ENCODE assay signal across 13 cellular contexts in the genomic region with DNA sequence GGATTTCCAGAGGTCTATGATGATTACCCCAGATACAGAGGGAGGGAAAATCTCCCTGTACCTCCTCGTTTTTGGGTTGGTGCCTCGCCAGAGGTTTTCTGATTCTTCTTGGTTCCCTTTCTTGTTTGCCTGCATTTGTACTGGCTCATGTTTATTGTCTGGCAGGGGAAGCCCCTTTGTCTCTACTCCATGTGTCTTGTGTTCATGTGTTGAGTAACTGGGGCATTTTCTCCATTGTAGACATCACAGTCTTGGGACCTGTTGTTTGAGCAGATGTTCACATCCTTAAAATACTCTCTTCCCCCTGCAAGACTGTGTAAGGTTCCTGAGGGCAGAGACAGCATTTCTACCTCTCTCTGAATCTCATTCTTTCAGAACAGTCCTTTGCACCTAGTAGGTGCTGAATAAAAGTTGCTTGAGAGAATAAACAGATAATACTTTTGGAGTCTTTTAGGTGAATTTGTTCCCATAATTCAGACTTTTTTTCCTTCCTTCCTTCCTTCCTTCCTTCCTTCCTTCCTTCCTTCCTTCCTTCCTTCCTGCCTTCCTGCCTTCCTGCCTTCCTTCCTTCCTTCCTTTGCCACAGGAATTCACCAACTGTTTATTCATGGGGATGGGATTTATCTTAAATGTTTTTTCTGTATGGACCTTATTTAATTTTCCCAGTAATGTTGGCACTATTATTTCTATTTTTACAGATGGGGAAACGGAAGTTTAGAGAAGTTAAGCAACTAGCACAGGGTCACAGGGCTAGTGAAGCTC. TPM values are rescaled to one million over a fixed set of nuclear protein-coding genes. Genes with fewer than 3 reads are reported as not detected.
DNase-seq lines count a peak whose midpoint lies in the region; ATAC-seq and TF ChIP-seq lines count a peak whose summit lies in the region.
"Had no signal": no experiment of that assay in that cellular context is flagged by ENCODE, and none has a peak within 500 bp of the region (broad histone marks: within the 10 kb centered on the region; RNA-seq: fewer than 3 reads in every experiment).

No MANE protein-coding gene starts in this region.

- H3K36me3 ChIP-seq in IMR-90 (ENCODE audit: control insufficient read depth, insufficient read depth, low read length): no peaks in the 10 kb centered on the region
- H3K36me3 ChIP-seq in lower lobe of right lung: no peaks in the 10 kb centered on the region
- H3K36me3 ChIP-seq in breast epithelium: no peaks in the 10 kb centered on the region
- H3K36me3 ChIP-seq: SJSA1 had no signal

- no peak overlapping the region for H2BK15ac ChIP-seq in IMR-90 (ENCODE audit: low read depth, low read length)

- DNase-seq in IMR-90 (no peak), lower lobe of right lung (no peak), 8988T (no peak), breast epithelium (ENCODE audit: low spot score in 2 of 2) (no peak), NCI-H1417 (lab: John Stamatoyannopoulos, UW) (no peak)
- DNase-seq in activated CD8-positive, alpha-beta memory T cell treated with anti-CD3 and anti-CD28 coated beads for 24 hours: no peak
- DNase-seq: activated CD8-positive, alpha-beta memory T cell treated with anti-CD3 and anti-CD28 coated beads, Interleukin-2, amount 10 ng/mL, durations not matched to agents 7 days and 5 days; mucosa of descending colon; NCI-H187 treated with DMSO at 0.1 percent for 48 hours had no signal

- dilution Hi-C loops in IMR-90 (cut with HindIII; ENCODE audit: low sequenced_read_pairs, unreplicated experiment): no loop called here

- no CpG with 5 or more reads among the region's 3 CpGs for WGBS in IMR-90 (ENCODE audit: extremely low coverage in 2 of 2, insufficient read length in 1 of 2), 2 experiments

- TF ChIP-seq CTCF in IMR-90 (conservative IDR thresholded peaks at IDR 0.05; ENCODE audit: low read depth, low read length) (no peak), lower lobe of right lung (IDR thresholded peaks at IDR 0.05) (no peak), breast epithelium (IDR thresholded peaks at IDR 0.05) (no peak)

- no peak overlapping the region for H4K5ac ChIP-seq in IMR-90 (ENCODE audit: low read depth, low read length)

- no peak for TF ChIP-seq RAD21 in IMR-90 (IDR thresholded peaks at IDR 0.05; ENCODE audit: low read length)

- no peak overlapping the region for H2BK20ac ChIP-seq in IMR-90 (ENCODE audit: low read depth, low read length)

- H2AK9ac ChIP-seq in IMR-90 (replicated peaks; ENCODE audit: low read depth, low read length, poor library complexity): no peak overlapping the region

- peaks cover 7% of the 10 kb centered on the region for H3K9me1 ChIP-seq in IMR-90 (ENCODE audit: insufficient read depth, low read length)

- peak overlapping the region; percentile 2; the same call in 1 of the 2 replicates for H3K23ac ChIP-seq in IMR-90 (ENCODE audit: low read depth, low read length)

- no peak overlapping the region for H2AK5ac ChIP-seq in IMR-90 (ENCODE audit: low read depth, low read length)

- H3K27me3 ChIP-seq in IMR-90 (ENCODE audit: control insufficient read depth, insufficient read depth, low read length): no peaks in the 10 kb centered on the region
- H3K27me3 ChIP-seq in lower lobe of right lung (ENCODE audit: low read depth): no peaks in the 10 kb centered on the region
- no peaks in the 10 kb centered on the region for H3K27me3 ChIP-seq in breast epithelium
- H3K27me3 ChIP-seq: body of pancreas, SJSA1 had no signal

- ATAC-seq in GM18498 (IDR thresholded peaks at IDR 0.05; ENCODE audit: unreplicated experiment) (peak; percentile 70), GM21825 (IDR thresholded peaks at IDR 0.05; ENCODE audit: unreplicated experiment) (peak; percentile 76), IMR-90 (ENCODE audit: low read depth) (no peak), lower lobe of right lung (peak; percentile 54 to 67)
- ATAC-seq: activated CD8-positive, alpha-beta memory T cell treated with anti-CD3 and anti-CD28 coated beads, Interleukin-2, amount 10 ng/mL, durations not matched to agents 7 days and 5 days; body of pancreas; mucosa of descending colon had no signal

- H3K4me1 ChIP-seq in IMR-90 (ENCODE audit: control insufficient read depth, insufficient read depth, low read length): peaks cover 15% of the 10 kb centered on the region
- peaks cover 68% of the 10 kb centered on the region for H3K4me1 ChIP-seq in lower lobe of right lung
- H3K4me1 ChIP-seq in breast epithelium: no peaks in the 10 kb centered on the region

- no peak overlapping the region for H4K91ac ChIP-seq in IMR-90 (ENCODE audit: insufficient read depth, low read depth, low read length)

- intact Hi-C loops in IMR-90 (cut with micrococcal nuclease): no loop called here
- intact Hi-C loops in lower lobe of right lung (cut with DNase I): no loop called here
- intact Hi-C loops in breast epithelium (cut with DNase I; ENCODE audit: low total_unique reads): no loop called here

- TF ChIP-seq POLR2A in IMR-90 (IDR thresholded peaks at IDR 0.05; ENCODE audit: low read depth, low read length): no peak
- no peak for TF ChIP-seq POLR2A in breast epithelium (IDR thresholded peaks at IDR 0.05)

- H3K79me1 ChIP-seq in IMR-90 (ENCODE audit: low read depth in 1 of 2, low read length in 2 of 2): peaks cover 20 to 50% of the 10 kb centered on the region in 2 experiments

- no peak overlapping the region for H2BK5ac ChIP-seq in IMR-90 (ENCODE audit: low read depth, low read length, poor library complexity, severe bottlenecking)

- BruUV-seq in IMR-90 (replicated peaks; lab: Mats Ljungman, UMichigan): no TSS peak

- H3K4ac ChIP-seq in IMR-90 (ENCODE audit: low read depth, low read length): no peak overlapping the region

- no peak overlapping the region for H3K9ac ChIP-seq in IMR-90 (ENCODE audit: low read depth, low read length)

- no peak overlapping the region for H4K8ac ChIP-seq in IMR-90 (ENCODE audit: low read depth in 2 of 2, low read length in 2 of 2)

- no peaks in the 10 kb centered on the region for H4K20me1 ChIP-seq in IMR-90 (ENCODE audit: insufficient read depth, low read length)

- no peaks in the 10 kb centered on the region for H3K9me3 ChIP-seq in IMR-90 (ENCODE audit: control insufficient read depth, insufficient read depth, low read length)
- H3K9me3 ChIP-seq in lower lobe of right lung: no peaks in the 10 kb centered on the region
- no peaks in the 10 kb centered on the region for H3K9me3 ChIP-seq in breast epithelium
- H3K9me3 ChIP-seq: body of pancreas, mucosa of descending colon, SJSA1 had no signal

- no peak overlapping the region for H3K4me3 ChIP-seq in IMR-90 (ENCODE audit: insufficient read depth, low read depth, low read length)
- H3K4me3 ChIP-seq in lower lobe of right lung: no peak overlapping the region
- no peak overlapping the region for H3K4me3 ChIP-seq in breast epithelium
- H3K4me3 ChIP-seq: body of pancreas, mucosa of descending colon, SJSA1 had no signal

- no peak overlapping the region for H2AFZ ChIP-seq in IMR-90 (replicated peaks; ENCODE audit: low read length, poor library complexity)

- no peak overlapping the region for H2BK120ac ChIP-seq in IMR-90 (ENCODE audit: low read depth, low read length)

- H3K18ac ChIP-seq in IMR-90 (ENCODE audit: low read depth, low read length): no peak overlapping the region

- CTCF ChIA-PET in IMR-90 (lab: Yijun Ruan, JAX): no interaction called here

- H3K27ac ChIP-seq in IMR-90 (ENCODE audit: insufficient read depth, low read length) (no peak overlapping the region), lower lobe of right lung (no peak overlapping the region), breast epithelium (no peak overlapping the region)
- H3K27ac ChIP-seq: body of pancreas, SJSA1 had no signal

- POLR2A ChIA-PET in IMR-90 (lab: Charles Lee; ENCODE audit: unreplicated experiment): no interaction called here

- H3K4me2 ChIP-seq in IMR-90 (ENCODE audit: low read depth, low read length): no peak overlapping the region

- in situ Hi-C loops in IMR-90 (cut with MboI; ENCODE audit: low sequenced_read_pairs): no loop called here

- no peak overlapping the region; the same call in 1 of the 2 replicates for H3K14ac ChIP-seq in IMR-90 (replicated peaks; ENCODE audit: low read depth, low read length)

- H3K56ac ChIP-seq in IMR-90 (ENCODE audit: extremely low read depth, insufficient read depth, low read length): no peak overlapping the region

TF ChIP-seq in IMR-90, 13 proteins besides CTCF, POLR2A, EP300 and RAD21:
- TF ChIP-seq MXI1 (IDR thresholded peaks at IDR 0.05; ENCODE audit: borderline replicate concordance, low read depth, low read length): no peak
- TF ChIP-seq, protein P1, sequence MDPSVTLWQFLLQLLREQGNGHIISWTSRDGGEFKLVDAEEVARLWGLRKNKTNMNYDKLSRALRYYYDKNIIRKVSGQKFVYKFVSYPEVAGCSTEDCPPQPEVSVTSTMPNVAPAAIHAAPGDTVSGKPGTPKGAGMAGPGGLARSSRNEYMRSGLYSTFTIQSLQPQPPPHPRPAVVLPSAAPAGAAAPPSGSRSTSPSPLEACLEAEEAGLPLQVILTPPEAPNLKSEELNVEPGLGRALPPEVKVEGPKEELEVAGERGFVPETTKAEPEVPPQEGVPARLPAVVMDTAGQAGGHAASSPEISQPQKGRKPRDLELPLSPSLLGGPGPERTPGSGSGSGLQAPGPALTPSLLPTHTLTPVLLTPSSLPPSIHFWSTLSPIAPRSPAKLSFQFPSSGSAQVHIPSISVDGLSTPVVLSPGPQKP (IDR thresholded peaks at IDR 0.05; ENCODE audit: borderline replicate concordance, low read depth, low read length): no peak
- no peak for TF ChIP-seq MAFK (IDR thresholded peaks at IDR 0.05; ENCODE audit: low read depth, low read length)
- TF ChIP-seq RFX5 (IDR thresholded peaks at IDR 0.05; ENCODE audit: low read depth, low read length): no peak
- no peak for TF ChIP-seq RCOR1 (IDR thresholded peaks at IDR 0.05; ENCODE audit: insufficient replicate concordance, low read length)
- no peak for TF ChIP-seq SMC3 (IDR thresholded peaks at IDR 0.05; ENCODE audit: low read depth, low read length)
- TF ChIP-seq NFE2L2 (IDR thresholded peaks at IDR 0.05; ENCODE audit: low read depth, low read length): no peak

RNA-seq across cellular contexts. Expression of a gene that starts 25.2 kb away (rescaled TPM):
- total RNA-seq in IMR-90 (2012; rRNA removed): 28.1 and 29.6 TPM in 2 replicates
- 6.9 and 10.1 TPM in 2 replicates for polyA plus RNA-seq in IMR-90 (2012; rRNA removed)
- polyA plus RNA-seq in IMR-90 (2012; cell fraction: cytosol; rRNA removed): 2.2 and 3.0 TPM in 2 replicates
- 1.0 and 9.0 TPM in 2 replicates for polyA plus RNA-seq in IMR-90 (2012; cell fraction: nucleus; rRNA removed; ENCODE audit: low replicate concordance)
- 58.6 TPM for total RNA-seq in lower lobe of right lung
- total RNA-seq in breast epithelium: 10 to 100 TPM; 16.3 to 64.7 (median 29.8) TPM
